18 cellular contexts compared by ENCODE assay signal in the genomic region with DNA sequence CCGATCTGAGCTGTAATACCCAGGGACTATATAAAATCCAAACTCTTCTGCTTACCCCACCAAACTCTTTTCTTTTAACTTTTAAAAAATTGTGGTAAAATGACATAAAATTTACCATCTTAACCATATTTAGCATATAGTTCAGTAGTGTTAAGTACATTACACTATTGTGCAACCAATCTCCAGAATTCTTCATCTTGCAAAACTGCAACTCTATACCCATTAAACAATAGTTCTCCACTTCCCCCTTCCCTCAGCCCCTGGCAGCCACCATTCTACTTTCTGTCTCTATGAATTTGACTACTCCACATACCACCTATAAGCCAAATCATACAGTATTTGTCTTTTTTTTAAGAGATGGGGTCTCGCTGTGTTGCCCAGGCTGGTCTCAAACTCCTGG. TPM values are rescaled to one million over a fixed set of nuclear protein-coding genes. Genes with fewer than 3 reads are reported as not detected.
"Had no signal": no experiment of that assay in that cellular context is flagged by ENCODE, and none has a peak within 500 bp of the region (broad histone marks: within the 10 kb centered on the region; RNA-seq: fewer than 3 reads in every experiment).

No MANE protein-coding gene starts in this region.

- DNase-seq: activated CD4-positive, alpha-beta T cell treated with anti-CD3 and anti-CD28 coated beads, Interleukin-2, amount 50 U/mL, for 48 hours; activated naive CD4-positive, alpha-beta T cell; activated naive CD8-positive, alpha-beta T cell treated with anti-CD3 and anti-CD28 coated beads for 36 hours; amygdala; dermis blood vessel endothelial cell; effector memory CD4-positive, alpha-beta T cell; immature natural killer cell; kidney glomerular epithelial cell; left ventricle myocardium inferior; retina; stimulated activated CD4-positive, alpha-beta T cell treated with anti-CD3 and anti-CD28 coated beads, Interleukin-2, amount 100 ng/mL, for 24 hours; stimulated activated naive CD8-positive, alpha-beta T cell treated with anti-CD3 and anti-CD28 coated beads, Interleukin-15, Interleukin-2, amounts not matched to agents 100 U/mL and 50 U/mL, for 24 hours; transverse colon; WERI-Rb-1 had no signal

- H3K36me3 Mint-ChIP-seq: activated naive CD8-positive, alpha-beta T cell treated with anti-CD3 and anti-CD28 coated beads for 36 hours; immature natural killer cell; memory B cell had no signal

- ATAC-seq: stimulated activated naive CD8-positive, alpha-beta T cell treated with anti-CD3 and anti-CD28 coated beads, Interleukin-15, Interleukin-2, amounts not matched to agents 100 U/mL and 50 U/mL, for 24 hours had no signal

- H3K9me3 Mint-ChIP-seq: activated naive CD8-positive, alpha-beta T cell treated with anti-CD3 and anti-CD28 coated beads for 36 hours; activated T-helper 1 cell treated with anti-CD3 and anti-CD28 coated beads, Interleukin-12 subunit alpha, Interleukin-12 subunit beta, Interleukin-2, Interleukin-4 antibody, amounts not matched to agents 30 ng/mL and 10 ng/mL and 1 ng/mL, durations not matched to agents 14 hours and 24 hours and 36 hours; immature natural killer cell; memory B cell; neural crest cell had no signal

- H3K4me3 Mint-ChIP-seq: activated naive CD8-positive, alpha-beta T cell treated with anti-CD3 and anti-CD28 coated beads for 36 hours; activated T-helper 1 cell treated with anti-CD3 and anti-CD28 coated beads, Interleukin-12 subunit alpha, Interleukin-12 subunit beta, Interleukin-2, Interleukin-4 antibody, amounts not matched to agents 30 ng/mL and 10 ng/mL and 1 ng/mL, durations not matched to agents 14 hours and 24 hours and 36 hours; immature natural killer cell; memory B cell; neural crest cell had no signal

- H3K27ac Mint-ChIP-seq: activated naive CD8-positive, alpha-beta T cell treated with anti-CD3 and anti-CD28 coated beads for 36 hours; activated T-helper 1 cell treated with anti-CD3 and anti-CD28 coated beads, Interleukin-12 subunit alpha, Interleukin-12 subunit beta, Interleukin-2, Interleukin-4 antibody, amounts not matched to agents 30 ng/mL and 10 ng/mL and 1 ng/mL, durations not matched to agents 14 hours and 24 hours and 36 hours; immature natural killer cell; memory B cell had no signal

RNA-seq across cellular contexts. Expression of gene GRAMD2A, which starts 40.7 kb away (rescaled TPM):
- total RNA-seq: activated naive CD8-positive, alpha-beta T cell treated with anti-CD3 and anti-CD28 coated beads for 36 hours; left ventricle myocardium inferior; mononuclear cell had no signal
